ENCODE assay signal across 8 cellular contexts in the genomic region with DNA sequence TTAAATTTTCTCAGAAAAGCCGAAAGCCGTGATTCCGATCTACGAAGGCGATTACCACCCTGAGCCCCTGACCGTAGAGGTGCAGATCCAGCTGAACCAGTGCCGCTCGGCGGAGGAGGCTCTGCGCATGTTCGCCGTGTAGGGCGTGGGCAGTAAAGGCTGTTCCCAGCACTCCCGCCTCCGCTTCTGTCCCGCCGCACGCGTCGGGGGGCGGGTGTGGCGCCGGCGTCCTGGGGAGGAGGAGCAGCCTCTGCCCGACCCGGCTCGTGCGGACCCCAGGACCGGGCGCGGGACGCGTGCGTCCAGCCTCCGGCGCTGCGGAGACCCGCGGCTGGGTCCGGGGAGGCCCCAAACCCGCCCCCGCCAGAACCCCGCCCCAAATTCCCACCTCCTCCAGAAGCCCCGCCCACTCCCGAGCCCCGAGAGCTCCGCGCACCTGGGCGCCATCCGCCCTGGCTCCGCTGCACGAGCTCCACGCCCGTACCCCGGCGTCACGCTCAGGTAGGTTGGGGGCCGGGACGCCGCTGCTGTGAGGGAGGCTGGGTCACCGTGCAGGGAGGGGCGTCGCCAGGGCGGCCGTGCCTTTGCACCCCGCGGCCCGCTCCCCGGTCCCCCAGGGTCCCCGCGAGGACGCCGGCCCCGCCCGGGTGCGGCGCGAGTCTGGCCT. TPM values are rescaled to one million over a fixed set of nuclear protein-coding genes. Genes with fewer than 3 reads are reported as not detected.
A peak's percentile ranks its signal among the peaks of the same experiment; 100 is the strongest.
DNase-seq lines count a peak whose midpoint lies in the region; ATAC-seq and TF ChIP-seq lines count a peak whose summit lies in the region.

A gene (plus strand): TSS at position 409 of the 667 bp plus-strand sequence. CDS start 910 bp downstream, outside the sequence.

- peaks cover 67% of the 10 kb centered on the region for H3K27me3 Mint-ChIP-seq in activated naive CD4-positive, alpha-beta T cell treated with anti-CD3 and anti-CD28 coated beads, Interleukin-2, amount 10 ng/mL, durations not matched to agents 7 days and 5 days

- DNase-seq in SHP77 treated with DMSO at 0.1 percent for 48 hours (lab: John Stamatoyannopoulos, UW) (peak; percentile 36), cardiac muscle cell (ENCODE audit: low read depth in 1 of 2, low spot score in 1 of 2) (peak; percentile 53 to 58), prostate gland (ENCODE audit: low spot score) (peak; percentile 65), aorta (peak; percentile 63 to 88), NAMALWA (ENCODE audit: low spot score) (no peak)
- DNase-seq in activated naive CD4-positive, alpha-beta T cell treated with anti-CD3 and anti-CD28 coated beads, Interleukin-2, amount 10 ng/mL, durations not matched to agents 7 days and 5 days, result peak; percentile 82

- intact Hi-C loops in prostate gland (cut with DNase I) (no loop called here), aorta (cut with DNase I) (no loop called here)

- no peaks in the 10 kb centered on the region for H3K9me3 Mint-ChIP-seq in activated naive CD4-positive, alpha-beta T cell treated with anti-CD3 and anti-CD28 coated beads, Interleukin-2, amount 10 ng/mL, durations not matched to agents 7 days and 5 days

- WGBS in prostate gland, result 1% methylated on average over 40 of the region's 78 CpGs
- WGBS in aorta, 2 donors, result 1% methylated on average over 58 to 78 of the region's 78 CpGs

- peaks cover 8% of the 10 kb centered on the region for H3K36me3 ChIP-seq in cardiac muscle cell
- peaks cover 5 to 6% of the 10 kb centered on the region in 2 donors for H3K36me3 ChIP-seq in prostate gland
- H3K36me3 ChIP-seq in aorta (ENCODE audit: control insufficient read depth in 1 of 2, insufficient read depth in 2 of 2, low read length in 1 of 2), result peaks cover 0 to 3% of the 10 kb centered on the region in 2 donors

- CTCF ChIA-PET in activated naive CD4-positive, alpha-beta T cell treated with anti-CD3 and anti-CD28 coated beads, Interleukin-2, amount 10 ng/mL, durations not matched to agents 7 days and 5 days (lab: Charles Lee), result interaction anchor here (0.9 to 1.3 kb wide), 3 partner anchors 9 to 152 kb away, joined by 3 to 4 read pairs (median 3); no protein-coding TSS in a partner anchor

- H3K4me3 Mint-ChIP-seq in activated naive CD4-positive, alpha-beta T cell treated with anti-CD3 and anti-CD28 coated beads, Interleukin-2, amount 10 ng/mL, durations not matched to agents 7 days and 5 days, result peak within 1 kb of the TSS; percentile 76

- peaks cover 9% of the 10 kb centered on the region for H3K36me3 Mint-ChIP-seq in activated naive CD4-positive, alpha-beta T cell treated with anti-CD3 and anti-CD28 coated beads, Interleukin-2, amount 10 ng/mL, durations not matched to agents 7 days and 5 days

- peaks cover 42% of the 10 kb centered on the region for H3K27me3 ChIP-seq in cardiac muscle cell
- no peaks in the 10 kb centered on the region for H3K27me3 ChIP-seq in prostate gland (replicated peaks; ENCODE audit: insufficient read depth)
- peaks cover 0 to 2% of the 10 kb centered on the region in 2 donors for H3K27me3 ChIP-seq in aorta (ENCODE audit: control insufficient read depth in 1 of 2, insufficient read depth in 2 of 2, low read length in 1 of 2)

- TF ChIP-seq CTCF in C4-2B (conservative IDR thresholded peaks at IDR 0.05), result no peak
- TF ChIP-seq CTCF in cardiac muscle cell (IDR thresholded peaks at IDR 0.05; ENCODE audit: low read depth, low read length), result no peak
- no peak for TF ChIP-seq CTCF in prostate gland (IDR thresholded peaks at IDR 0.05)

- H3K4me1 Mint-ChIP-seq in activated naive CD4-positive, alpha-beta T cell treated with anti-CD3 and anti-CD28 coated beads, Interleukin-2, amount 10 ng/mL, durations not matched to agents 7 days and 5 days, result peaks cover 16% of the 10 kb centered on the region

- H3K27ac ChIP-seq in C4-2B (peak within 1 kb of the TSS; percentile 66), cardiac muscle cell (no peak within 1 kb of the TSS), prostate gland (no peak within 1 kb of the TSS), aorta (ENCODE audit: low read depth in 1 of 2, low read length in 2 of 2) (no peak within 1 kb of the TSS)

- ATAC-seq in HG03280 (IDR thresholded peaks at IDR 0.05; ENCODE audit: unreplicated experiment) (peak; percentile 50), aorta (ENCODE audit: low FRiP score) (peak; percentile 53)

- H3K9me3 ChIP-seq in cardiac muscle cell (ENCODE audit: low read depth), result no peaks in the 10 kb centered on the region
- H3K9me3 ChIP-seq in prostate gland, result no peaks in the 10 kb centered on the region
- no peaks in the 10 kb centered on the region for H3K9me3 ChIP-seq in aorta (ENCODE audit: control insufficient read depth, low read length)

- TF ChIP-seq POLR2A in prostate gland (IDR thresholded peaks at IDR 0.05), result no peak

- no peak within 1 kb of the TSS for H3K27ac Mint-ChIP-seq in activated naive CD4-positive, alpha-beta T cell treated with anti-CD3 and anti-CD28 coated beads, Interleukin-2, amount 10 ng/mL, durations not matched to agents 7 days and 5 days

- H3K4me1 ChIP-seq in cardiac muscle cell (ENCODE audit: low read depth) (no peaks in the 10 kb centered on the region), prostate gland (replicated peaks) (no peaks in the 10 kb centered on the region), aorta (ENCODE audit: control insufficient read depth in 1 of 2, insufficient read depth in 2 of 2, low read length in 2 of 2) (no peaks in the 10 kb centered on the region)

- H3K4me3 ChIP-seq in cardiac muscle cell (peak within 1 kb of the TSS; percentile 35), prostate gland (peak within 1 kb of the TSS; percentile 34 to 49), aorta (ENCODE audit: low read length in 2 of 2) (peak within 1 kb of the TSS; percentile 57 to 58)

RNA-seq across cellular contexts. Expression of the gene that starts here (rescaled TPM):
- total RNA-seq in cardiac muscle cell (0.12 and 0.67 TPM in 2 replicates), prostate gland (1 to 10 TPM in 1 of 2 donors, under 1 TPM in 1; 0.64 to 5.1 TPM), aorta (not detected)
- polyA plus RNA-seq in cardiac muscle cell (0.89 and 2.2 TPM in 2 replicates), aorta (under 1 TPM in 1 of 2 donors, not detected in 1; 0.38 TPM)

Comparison
In these comparisons a context has a peak if more than half of its experiments do, and no peak if none do; other contexts are left out.
1. Peak in DNase-seq, ATAC-seq and H3K4me3 ChIP-seq in aorta; RNA of the gene not detected or under 1 TPM.